Comparison of ENCODE assay signal across 14 cellular contexts in genomic region chr5:9188131-9188530, GRCh38.
DNase-seq lines count a peak whose midpoint lies in the region; ATAC-seq, FAIRE-seq and TF ChIP-seq lines count a peak whose summit lies in the region.
"Had no signal": no experiment of that assay in that cellular context is flagged by ENCODE, and none has a peak within 500 bp of the region (broad histone marks: within the 10 kb centered on the region; RNA-seq: fewer than 3 reads in every experiment).

No MANE protein-coding gene starts in this region.

- H3K4me3 ChIP-seq in NB4 (ENCODE audit: low read depth, low read length) (no peak overlapping the region), smooth muscle cell (no peak overlapping the region), tibial artery (no peak overlapping the region), pancreas (no peak overlapping the region)
- H3K4me3 ChIP-seq: tibial nerve had no signal

- H2AFZ ChIP-seq in smooth muscle cell (ENCODE audit: low read depth): no peak overlapping the region

- peak overlapping the region; percentile 49 for H3K9ac ChIP-seq in smooth muscle cell (ENCODE audit: low read depth)

- no peak for TF ChIP-seq POLR2A in NB4 (IDR thresholded peaks at IDR 0.05; ENCODE audit: extremely low read depth, insufficient read length)

- H3K9me3 ChIP-seq in smooth muscle cell (replicated peaks; ENCODE audit: low read depth) (no peaks in the 10 kb centered on the region), tibial artery (no peaks in the 10 kb centered on the region), pancreas (no peaks in the 10 kb centered on the region)
- H3K9me3 ChIP-seq: BE2C, tibial nerve had no signal

- H3K27ac Mint-ChIP-seq in activated naive CD4-positive, alpha-beta T cell treated with anti-CD3 and anti-CD28 coated beads for 36 hours: no peak overlapping the region
- no peak overlapping the region for H3K27ac Mint-ChIP-seq in activated naive CD4-positive, alpha-beta T cell treated with anti-CD3 and anti-CD28 coated beads, Interleukin-2, amount 10 ng/mL, durations not matched to agents 7 days and 5 days

- ATAC-seq in HG02884 (IDR thresholded peaks at IDR 0.05; ENCODE audit: unreplicated experiment): no peak
- no peak for ATAC-seq in pancreas

- CTCF ChIA-PET in activated naive CD4-positive, alpha-beta T cell treated with anti-CD3 and anti-CD28 coated beads for 36 hours (lab: Charles Lee): no interaction called here
- CTCF ChIA-PET in activated naive CD4-positive, alpha-beta T cell treated with anti-CD3 and anti-CD28 coated beads, Interleukin-2, amount 10 ng/mL, durations not matched to agents 7 days and 5 days (lab: Charles Lee): interaction anchor here (0.6 kb wide), 1 partner anchor 579 kb away, joined by 3 read pairs; no protein-coding TSS in a partner anchor

- H3K9me3 Mint-ChIP-seq in activated naive CD4-positive, alpha-beta T cell treated with anti-CD3 and anti-CD28 coated beads for 36 hours: peaks cover 4% of the 10 kb centered on the region
- H3K9me3 Mint-ChIP-seq in activated naive CD4-positive, alpha-beta T cell treated with anti-CD3 and anti-CD28 coated beads, Interleukin-2, amount 10 ng/mL, durations not matched to agents 7 days and 5 days: no peaks in the 10 kb centered on the region

- WGBS in smooth muscle cell (ENCODE audit: low lambda C conversion rate): 35% methylated on average over 5 of the region's 5 CpGs
- 78 to 86% methylated on average over 5 of the region's 5 CpGs for WGBS in pancreas, 2 donors

- TF ChIP-seq CTCF in NB4 (IDR thresholded peaks at IDR 0.05; ENCODE audit: low read depth, low read length): no peak
- no peak for TF ChIP-seq CTCF in smooth muscle cell (IDR thresholded peaks at IDR 0.05; ENCODE audit: borderline replicate concordance, insufficient read depth, poor library complexity, severe bottlenecking)
- TF ChIP-seq CTCF in tibial artery (IDR thresholded peaks at IDR 0.05): no peak
- TF ChIP-seq CTCF in pancreas (IDR thresholded peaks at IDR 0.05): no peak

- no peaks in the 10 kb centered on the region for H3K27me3 ChIP-seq in smooth muscle cell (ENCODE audit: low read depth)
- H3K27me3 ChIP-seq in tibial artery: no peaks in the 10 kb centered on the region
- no peaks in the 10 kb centered on the region for H3K27me3 ChIP-seq in pancreas
- H3K27me3 ChIP-seq: BE2C, tibial nerve had no signal

- DNase-seq in activated naive CD4-positive, alpha-beta T cell treated with anti-CD3 and anti-CD28 coated beads for 36 hours: peak; percentile 23
- no peak for DNase-seq in activated naive CD4-positive, alpha-beta T cell treated with anti-CD3 and anti-CD28 coated beads, Interleukin-2, amount 10 ng/mL, durations not matched to agents 7 days and 5 days
- DNase-seq in NB4 (ENCODE audit: low read depth) (peak; percentile 69), epithelial cell of prostate (ENCODE audit: low read depth, low spot score) (no peak), smooth muscle cell (lab: John Stamatoyannopoulos, UW; ENCODE audit: unreplicated experiment) (no peak), tibial artery (no peak), pancreas (no peak)
- DNase-seq: BE2C, NCI-H2171 treated with DMSO at 0.1 percent for 48 hours, occipital lobe, SHP77 had no signal

- H3K36me3 ChIP-seq in smooth muscle cell (ENCODE audit: low read depth): no peaks in the 10 kb centered on the region
- no peaks in the 10 kb centered on the region for H3K36me3 ChIP-seq in tibial artery
- no peaks in the 10 kb centered on the region for H3K36me3 ChIP-seq in pancreas
- H3K36me3 ChIP-seq: BE2C, tibial nerve had no signal

- peak overlapping the region; percentile 49 for H3K4me2 ChIP-seq in smooth muscle cell

- peaks cover 7% of the 10 kb centered on the region for H3K4me1 ChIP-seq in smooth muscle cell (ENCODE audit: low read depth)
- H3K4me1 ChIP-seq in tibial artery: no peaks in the 10 kb centered on the region
- no peaks in the 10 kb centered on the region for H3K4me1 ChIP-seq in pancreas
- H3K4me1 ChIP-seq: BE2C had no signal

- no peaks in the 10 kb centered on the region for H3K4me1 Mint-ChIP-seq in activated naive CD4-positive, alpha-beta T cell treated with anti-CD3 and anti-CD28 coated beads for 36 hours (ENCODE audit: low read depth)
- H3K4me1 Mint-ChIP-seq in activated naive CD4-positive, alpha-beta T cell treated with anti-CD3 and anti-CD28 coated beads, Interleukin-2, amount 10 ng/mL, durations not matched to agents 7 days and 5 days: no peaks in the 10 kb centered on the region

- no peaks in the 10 kb centered on the region for H3K27me3 Mint-ChIP-seq in activated naive CD4-positive, alpha-beta T cell treated with anti-CD3 and anti-CD28 coated beads for 36 hours (ENCODE audit: low read depth)
- H3K27me3 Mint-ChIP-seq in activated naive CD4-positive, alpha-beta T cell treated with anti-CD3 and anti-CD28 coated beads, Interleukin-2, amount 10 ng/mL, durations not matched to agents 7 days and 5 days: no peaks in the 10 kb centered on the region

- no peak for FAIRE-seq in pancreas (lab: Jason Lieb, UNC)
- FAIRE-seq: islet of Langerhans had no signal

- H3K27ac ChIP-seq in epithelial cell of prostate (peak overlapping the region; percentile 46), smooth muscle cell (ENCODE audit: low read depth) (peak overlapping the region; percentile 79), tibial artery (no peak overlapping the region), pancreas (no peak overlapping the region)

- no peaks in the 10 kb centered on the region for H3K79me2 ChIP-seq in smooth muscle cell (ENCODE audit: low read depth)

- H3F3A ChIP-seq in smooth muscle cell (ENCODE audit: low read depth): no peaks in the 10 kb centered on the region

- H3K36me3 Mint-ChIP-seq in activated naive CD4-positive, alpha-beta T cell treated with anti-CD3 and anti-CD28 coated beads for 36 hours (ENCODE audit: low read depth): no peaks in the 10 kb centered on the region
- no peaks in the 10 kb centered on the region for H3K36me3 Mint-ChIP-seq in activated naive CD4-positive, alpha-beta T cell treated with anti-CD3 and anti-CD28 coated beads, Interleukin-2, amount 10 ng/mL, durations not matched to agents 7 days and 5 days

- intact Hi-C loops in activated naive CD4-positive, alpha-beta T cell treated with anti-CD3 and anti-CD28 coated beads for 36 hours (cut with micrococcal nuclease): no loop called here
- intact Hi-C loops in tibial artery (cut with DNase I; ENCODE audit: low total_unique reads) (no loop called here), pancreas (cut with DNase I) (no loop called here)

- no peaks in the 10 kb centered on the region for H4K20me1 ChIP-seq in smooth muscle cell (ENCODE audit: low read depth)

- H3K4me3 Mint-ChIP-seq in activated naive CD4-positive, alpha-beta T cell treated with anti-CD3 and anti-CD28 coated beads for 36 hours: no peak overlapping the region
- H3K4me3 Mint-ChIP-seq in activated naive CD4-positive, alpha-beta T cell treated with anti-CD3 and anti-CD28 coated beads, Interleukin-2, amount 10 ng/mL, durations not matched to agents 7 days and 5 days: no peak overlapping the region

Comparison
In these comparisons a context has a peak if more than half of its experiments do, and no peak if none do; other contexts are left out.
1. DNase-seq: peak in activated naive CD4-positive, alpha-beta T cell treated with anti-CD3 and anti-CD28 coated beads for 36 hours (single experiment) and NB4 (single experiment); none in activated naive CD4-positive, alpha-beta T cell treated with anti-CD3 and anti-CD28 coated beads, Interleukin-2, amount 10 ng/mL, durations not matched to agents 7 days and 5 days (single experiment), epithelial cell of prostate (single experiment), smooth muscle cell (single experiment), tibial artery (0 of 2) and pancreas (0 of 6).
2. H3K27ac ChIP-seq: peak in epithelial cell of prostate (single experiment) and smooth muscle cell (single experiment); none in tibial artery (0 of 2) and pancreas (0 of 4).